In genomic region chr3:32570426-32571191, GRCh38 we compare ENCODE assay signal across 8 cellular contexts. TPM values are rescaled to one million over a fixed set of nuclear protein-coding genes. Genes with fewer than 3 reads are reported as not detected.
DNase-seq lines count a peak whose midpoint lies in the region; ATAC-seq and TF ChIP-seq lines count a peak whose summit lies in the region.

Gene DYNC1LI1, minus strand, starts transcription at chr3:32570858. Its CDS starts 88 bp downstream, at chr3:32570770.

- peak; percentile 88 for ATAC-seq in HG02763 (IDR thresholded peaks at IDR 0.05; ENCODE audit: unreplicated experiment)
- peak; percentile 97 for ATAC-seq in activated naive CD8-positive, alpha-beta T cell treated with anti-CD3 and anti-CD28 coated beads, Interleukin-2, amount 10 ng/mL, durations not matched to agents 7 days and 5 days (ENCODE audit: low read depth)
- peak; percentile 94 for ATAC-seq in thoracic aorta (ENCODE audit: insufficient number of reproducible peaks, low FRiP score, low read depth)

- DNase-seq in NCI-H1417 (lab: John Stamatoyannopoulos, UW) = peak; percentile 89 to 92 (median 90)
- peak; percentile 97 for DNase-seq in activated naive CD8-positive, alpha-beta T cell treated with anti-CD3 and anti-CD28 coated beads, Interleukin-2, amount 10 ng/mL, durations not matched to agents 7 days and 5 days
- DNase-seq in head of caudate nucleus = peak; percentile 82 to 98 (median 94)
- peak; percentile 99 for DNase-seq in osteocyte (ENCODE audit: extremely low spot score, unreplicated experiment)
- peak; percentile 78 for DNase-seq in thoracic aorta (ENCODE audit: low spot score)

- TF ChIP-seq CTCF in GM12875 (IDR thresholded peaks at IDR 0.05; ENCODE audit: borderline replicate concordance, insufficient read depth, low read depth, low read length) (no peak), SU-DHL-6 (IDR thresholded peaks at IDR 0.05; ENCODE audit: insufficient read depth, low read length, poor library complexity, severe bottlenecking) (no peak), osteocyte (IDR thresholded peaks at IDR 0.05) (no peak), thoracic aorta (IDR thresholded peaks at IDR 0.05) (no peak)

- 0 out of 2 replicates have a peak, but pooled peaks cover 4% of the 10 kb centered on the region for H3F3A ChIP-seq in SU-DHL-6 (ENCODE audit: insufficient read depth)

- POLR2A ChIA-PET in activated naive CD8-positive, alpha-beta T cell treated with anti-CD3 and anti-CD28 coated beads, Interleukin-2, amount 10 ng/mL, durations not matched to agents 7 days and 5 days (lab: Charles Lee) = interaction anchor here (0.8 kb wide), 1 partner anchor 114 kb away, joined by 4 read pairs; the partner anchor contains the start of gene CNOT10

- peaks cover 23% of the 10 kb centered on the region for H3K4me1 Mint-ChIP-seq in activated naive CD8-positive, alpha-beta T cell treated with anti-CD3 and anti-CD28 coated beads, Interleukin-2, amount 10 ng/mL, durations not matched to agents 7 days and 5 days
- peaks cover 34% of the 10 kb centered on the region for H3K4me1 Mint-ChIP-seq in osteocyte (ENCODE audit: unreplicated experiment)

- peak within 1 kb of the TSS; percentile 89 for H3K4me2 ChIP-seq in SU-DHL-6 (ENCODE audit: low read depth, low read length, poor library complexity, severe bottlenecking)

- no peaks in the 10 kb centered on the region for H3K27me3 Mint-ChIP-seq in activated naive CD8-positive, alpha-beta T cell treated with anti-CD3 and anti-CD28 coated beads, Interleukin-2, amount 10 ng/mL, durations not matched to agents 7 days and 5 days
- H3K27me3 Mint-ChIP-seq in osteocyte (ENCODE audit: unreplicated experiment) = no peaks in the 10 kb centered on the region

- H3K36me3 Mint-ChIP-seq in activated naive CD8-positive, alpha-beta T cell treated with anti-CD3 and anti-CD28 coated beads, Interleukin-2, amount 10 ng/mL, durations not matched to agents 7 days and 5 days = peaks cover 7% of the 10 kb centered on the region
- peaks cover 3% of the 10 kb centered on the region for H3K36me3 Mint-ChIP-seq in osteocyte (ENCODE audit: unreplicated experiment)

- H4K20me1 ChIP-seq in SU-DHL-6 (ENCODE audit: low read depth, low read length) = 0 out of 2 replicates have a peak, but pooled peaks cover 3% of the 10 kb centered on the region

- H3K9me2 ChIP-seq in SU-DHL-6 (replicated peaks; ENCODE audit: insufficient read depth, low read length) = no peaks in the 10 kb centered on the region

- H3K9me3 ChIP-seq in SU-DHL-6 (ENCODE audit: insufficient read depth, low read length) (no peaks in the 10 kb centered on the region), thoracic aorta (no peaks in the 10 kb centered on the region)

- peaks cover 44% of the 10 kb centered on the region for H3K79me2 ChIP-seq in SU-DHL-6 (ENCODE audit: insufficient read depth, low read length)

- H3K9ac ChIP-seq in SU-DHL-6 (ENCODE audit: low read length) = peak within 1 kb of the TSS; percentile 91

- peaks cover 11 to 29% of the 10 kb centered on the region in 2 donors for H3K4me1 ChIP-seq in thoracic aorta (ENCODE audit: control insufficient read depth in 1 of 2, low read depth in 2 of 2)

- peak within 1 kb of the TSS; percentile 86 for H3K27ac Mint-ChIP-seq in activated naive CD8-positive, alpha-beta T cell treated with anti-CD3 and anti-CD28 coated beads, Interleukin-2, amount 10 ng/mL, durations not matched to agents 7 days and 5 days
- H3K27ac Mint-ChIP-seq in osteocyte (ENCODE audit: unreplicated experiment) = peak within 1 kb of the TSS; percentile 96

- H3K27me3 ChIP-seq in SU-DHL-6 (ENCODE audit: low read length) (no peaks in the 10 kb centered on the region), thoracic aorta (replicated peaks; ENCODE audit: insufficient read depth) (no peaks in the 10 kb centered on the region)

- peak within 1 kb of the TSS; percentile 89 for H3K4me3 Mint-ChIP-seq in activated naive CD8-positive, alpha-beta T cell treated with anti-CD3 and anti-CD28 coated beads, Interleukin-2, amount 10 ng/mL, durations not matched to agents 7 days and 5 days
- peak within 1 kb of the TSS; percentile 89 for H3K4me3 Mint-ChIP-seq in osteocyte (ENCODE audit: unreplicated experiment)

- H3K27ac ChIP-seq in SU-DHL-6 (ENCODE audit: low read depth, low read length) = peak within 1 kb of the TSS; percentile 64
- H3K27ac ChIP-seq in thoracic aorta = peak within 1 kb of the TSS; percentile 95 to 99

- intact Hi-C loops in head of caudate nucleus (cut with DNase I) = loop anchor here (5.0 kb wide), 1 partner anchor 68 kb away; the partner anchor contains the start of gene CMTM6

- H3K36me3 ChIP-seq in SU-DHL-6 (ENCODE audit: low read length) (0 out of 2 replicates have a peak, but pooled peaks cover 6% of the 10 kb centered on the region), thoracic aorta (no peaks in the 10 kb centered on the region)

- peak within 1 kb of the TSS; percentile 96 for H3K4me3 ChIP-seq in GM12875 (ENCODE audit: low read depth, low read length)
- peak within 1 kb of the TSS; percentile 73 for H3K4me3 ChIP-seq in SU-DHL-6 (ENCODE audit: insufficient read depth, low read length, poor library complexity, severe bottlenecking)
- H3K4me3 ChIP-seq in thoracic aorta = peak within 1 kb of the TSS; percentile 96

- peak within 1 kb of the TSS; percentile 95 for H2AFZ ChIP-seq in SU-DHL-6 (ENCODE audit: low read depth, low read length, severe bottlenecking)

- no peaks in the 10 kb centered on the region for H3K9me3 Mint-ChIP-seq in activated naive CD8-positive, alpha-beta T cell treated with anti-CD3 and anti-CD28 coated beads, Interleukin-2, amount 10 ng/mL, durations not matched to agents 7 days and 5 days
- H3K9me3 Mint-ChIP-seq in osteocyte (ENCODE audit: unreplicated experiment) = no peaks in the 10 kb centered on the region

RNA-seq across cellular contexts. Expression of gene DYNC1LI1, which starts in this region (rescaled TPM):
- total RNA-seq in activated naive CD8-positive, alpha-beta T cell treated with anti-CD3 and anti-CD28 coated beads, Interleukin-2, amount 10 ng/mL, durations not matched to agents 7 days and 5 days = 10 to 100 TPM; 29.5 to 30.6 TPM
- 58.8 and 64.3 TPM in 2 replicates for total RNA-seq in osteocyte
- 10 to 100 TPM; 28.3 to 44.4 TPM for total RNA-seq in thoracic aorta

Comparison
In these comparisons a context has a peak if more than half of its experiments do, and no peak if none do; other contexts are left out.
1. Peak in every context shown above with its lines: DNase-seq, ATAC-seq, H3K4me3 ChIP-seq and H3K27ac ChIP-seq.